In genomic region chr5:110625376-110625999, GRCh38 we compare ENCODE assay signal across 8 cellular contexts.
DNase-seq lines count a peak whose midpoint lies in the region; ATAC-seq, FAIRE-seq and TF ChIP-seq lines count a peak whose summit lies in the region.

No MANE protein-coding gene starts in this region.

- no peaks in the 10 kb centered on the region for H3K4me1 Mint-ChIP-seq in natural killer cell
- H3K4me1 Mint-ChIP-seq in natural killer cell treated with Interleukin-12 subunit alpha and Interleukin-12 subunit beta and Interleukin-15 and Interleukin-18, amount 100 ng/mL, for 72 hours (ENCODE audit: low read depth in 2 of 2), result no peaks in the 10 kb centered on the region

- H3K4me1 ChIP-seq in pancreas, result no peaks in the 10 kb centered on the region

- no peaks in the 10 kb centered on the region for H3K27me3 ChIP-seq in pancreas

- H3K4me3 Mint-ChIP-seq in natural killer cell, result no peak overlapping the region
- H3K4me3 Mint-ChIP-seq in natural killer cell treated with Interleukin-12 subunit alpha and Interleukin-12 subunit beta and Interleukin-15 and Interleukin-18, amount 100 ng/mL, for 72 hours, result no peak overlapping the region

- H3K9me3 ChIP-seq in pancreas, result no peaks in the 10 kb centered on the region

- FAIRE-seq in pancreas (lab: Jason Lieb, UNC), result peak; percentile 92

- peaks cover 1 to 2% of the 10 kb centered on the region in 2 donors for H3K9me3 Mint-ChIP-seq in natural killer cell
- peaks cover 2% of the 10 kb centered on the region for H3K9me3 Mint-ChIP-seq in natural killer cell treated with Interleukin-12 subunit alpha and Interleukin-12 subunit beta and Interleukin-15 and Interleukin-18, amount 100 ng/mL, for 72 hours

- DNase-seq in natural killer cell (no peak), NCI-H774 (lab: John Stamatoyannopoulos, UW) (peak; percentile 41), coronary artery (ENCODE audit: low spot score) (no peak), pancreas (no peak), hypothalamus (lab: John Stamatoyannopoulos, UW) (no peak), mucosa of gallbladder (ENCODE audit: low spot score) (no peak)
- DNase-seq in natural killer cell treated with Interleukin-12 subunit alpha and Interleukin-12 subunit beta and Interleukin-15 and Interleukin-18, amount 100 ng/mL, for 72 hours (ENCODE audit: low spot score), result no peak

- H3K4me3 ChIP-seq in coronary artery, result no peak overlapping the region
- no peak overlapping the region for H3K4me3 ChIP-seq in pancreas

- peak; percentile 60 for TF ChIP-seq CTCF in natural killer cell (IDR thresholded peaks at IDR 0.05)
- TF ChIP-seq CTCF in coronary artery (IDR thresholded peaks at IDR 0.05), result peak; percentile 29
- peak in 3 of 4 donors; percentile 32 to 49 (median 40) for TF ChIP-seq CTCF in pancreas (IDR thresholded peaks at IDR 0.05)

- no peak overlapping the region for H3K27ac Mint-ChIP-seq in natural killer cell
- H3K27ac Mint-ChIP-seq in natural killer cell treated with Interleukin-12 subunit alpha and Interleukin-12 subunit beta and Interleukin-15 and Interleukin-18, amount 100 ng/mL, for 72 hours, result no peak overlapping the region

- WGBS in pancreas, 2 donors, result 0 to 2% methylated on average over 2 of the region's 2 CpGs

- H3K36me3 ChIP-seq in pancreas, result no peaks in the 10 kb centered on the region

- no peaks in the 10 kb centered on the region for H3K36me3 Mint-ChIP-seq in natural killer cell
- no peaks in the 10 kb centered on the region for H3K36me3 Mint-ChIP-seq in natural killer cell treated with Interleukin-12 subunit alpha and Interleukin-12 subunit beta and Interleukin-15 and Interleukin-18, amount 100 ng/mL, for 72 hours

- H3K27me3 Mint-ChIP-seq in natural killer cell (ENCODE audit: low read depth in 2 of 2), result no peaks in the 10 kb centered on the region
- H3K27me3 Mint-ChIP-seq in natural killer cell treated with Interleukin-12 subunit alpha and Interleukin-12 subunit beta and Interleukin-15 and Interleukin-18, amount 100 ng/mL, for 72 hours, result no peaks in the 10 kb centered on the region

- intact Hi-C loops in natural killer cell (cut with micrococcal nuclease), result no loop called here
- intact Hi-C loops in pancreas (cut with DNase I), result no loop called here

- ATAC-seq in natural killer cell, result no peak
- ATAC-seq in natural killer cell treated with Interleukin-12 subunit alpha and Interleukin-12 subunit beta and Interleukin-15 and Interleukin-18, amount 100 ng/mL, for 72 hours, result no peak
- peak in 3 of 4 donors; percentile 43 to 66 (median 64) for ATAC-seq in pancreas
- ATAC-seq in GM21526 (IDR thresholded peaks at IDR 0.05; ENCODE audit: low FRiP score, unreplicated experiment), result no peak

- H3K27ac ChIP-seq in coronary artery (no peak overlapping the region), pancreas (no peak overlapping the region)

Comparison
In these comparisons a context has a peak if more than half of its experiments do, and no peak if none do; other contexts are left out.
1. ATAC-seq: peak in pancreas (3 of 4); none in natural killer cell (0 of 3), natural killer cell treated with Interleukin-12 subunit alpha and Interleukin-12 subunit beta and Interleukin-15 and Interleukin-18, amount 100 ng/mL, for 72 hours (0 of 2) and GM21526 (single experiment).
2. Peak in every context shown above with its lines, with median percentiles within 50 percentile points of each other: CTCF ChIP-seq.